1 cellular context compared by ENCODE assay signal in the genomic region with DNA sequence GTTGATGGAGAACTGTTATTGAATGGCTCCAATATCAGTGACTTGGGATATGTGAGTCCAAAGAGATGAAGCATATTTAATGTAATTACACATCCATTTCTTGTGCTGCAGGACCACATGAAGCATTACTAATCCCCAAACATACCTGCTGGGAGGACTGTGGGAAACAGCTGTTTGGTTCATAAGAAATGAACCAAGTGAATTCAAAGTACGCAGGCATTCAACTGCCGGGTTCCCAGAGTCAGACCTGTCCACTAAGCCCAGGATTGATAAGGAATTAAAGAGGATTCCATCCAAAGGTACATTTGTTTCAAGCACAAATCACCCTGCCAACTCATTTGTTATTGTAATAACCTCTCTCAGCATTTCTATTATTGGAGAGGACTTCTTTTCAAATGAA.
TF ChIP-seq lines count a peak whose summit lies in the region.

No MANE protein-coding gene starts in this region.

TF ChIP-seq in HepG2, 621 proteins besides CTCF, POLR2A, EP300 and RAD21 (continued from another document):
- TF ChIP-seq, protein P1, sequence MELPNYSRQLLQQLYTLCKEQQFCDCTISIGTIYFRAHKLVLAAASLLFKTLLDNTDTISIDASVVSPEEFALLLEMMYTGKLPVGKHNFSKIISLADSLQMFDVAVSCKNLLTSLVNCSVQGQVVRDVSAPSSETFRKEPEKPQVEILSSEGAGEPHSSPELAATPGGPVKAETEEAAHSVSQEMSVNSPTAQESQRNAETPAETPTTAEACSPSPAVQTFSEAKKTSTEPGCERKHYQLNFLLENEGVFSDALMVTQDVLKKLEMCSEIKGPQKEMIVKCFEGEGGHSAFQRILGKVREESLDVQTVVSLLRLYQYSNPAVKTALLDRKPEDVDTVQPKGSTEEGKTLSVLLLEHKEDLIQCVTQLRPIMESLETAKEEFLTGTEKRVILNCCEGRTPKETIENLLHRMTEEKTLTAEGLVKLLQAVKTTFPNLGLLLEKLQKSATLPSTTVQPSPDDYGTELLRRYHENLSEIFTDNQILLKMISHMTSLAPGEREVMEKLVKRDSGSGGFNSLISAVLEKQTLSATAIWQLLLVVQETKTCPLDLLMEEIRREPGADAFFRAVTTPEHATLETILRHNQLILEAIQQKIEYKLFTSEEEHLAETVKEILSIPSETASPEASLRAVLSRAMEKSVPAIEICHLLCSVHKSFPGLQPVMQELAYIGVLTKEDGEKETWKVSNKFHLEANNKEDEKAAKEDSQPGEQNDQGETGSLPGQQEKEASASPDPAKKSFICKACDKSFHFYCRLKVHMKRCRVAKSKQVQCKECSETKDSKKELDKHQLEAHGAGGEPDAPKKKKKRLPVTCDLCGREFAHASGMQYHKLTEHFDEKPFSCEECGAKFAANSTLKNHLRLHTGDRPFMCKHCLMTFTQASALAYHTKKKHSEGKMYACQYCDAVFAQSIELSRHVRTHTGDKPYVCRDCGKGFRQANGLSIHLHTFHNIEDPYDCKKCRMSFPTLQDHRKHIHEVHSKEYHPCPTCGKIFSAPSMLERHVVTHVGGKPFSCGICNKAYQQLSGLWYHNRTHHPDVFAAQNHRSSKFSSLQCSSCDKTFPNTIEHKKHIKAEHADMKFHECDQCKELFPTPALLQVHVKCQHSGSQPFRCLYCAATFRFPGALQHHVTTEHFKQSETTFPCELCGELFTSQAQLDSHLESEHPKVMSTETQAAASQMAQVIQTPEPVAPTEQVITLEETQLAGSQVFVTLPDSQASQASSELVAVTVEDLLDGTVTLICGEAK (IDR thresholded peaks at IDR 0.05) = no peak
- TF ChIP-seq, protein P1 (CRISPR knock-in tag; IDR thresholded peaks at IDR 0.05) = no peak
- TF ChIP-seq ZNF878 (CRISPR knock-in tag; IDR thresholded peaks at IDR 0.05) (no peak), MLLT10 (CRISPR knock-in tag; IDR thresholded peaks at IDR 0.05) (no peak), ZNF331 (CRISPR knock-in tag; IDR thresholded peaks at IDR 0.05) (no peak), ZNF138 (CRISPR knock-in tag; IDR thresholded peaks at IDR 0.05; ENCODE audit: low read depth) (no peak), LCORL (IDR thresholded peaks at IDR 0.05) (no peak), LCORL (CRISPR knock-in tag; IDR thresholded peaks at IDR 0.05) (no peak), ELF1 (CRISPR knock-in tag; IDR thresholded peaks at IDR 0.05) (no peak), NFIB (CRISPR knock-in tag; IDR thresholded peaks at IDR 0.05; ENCODE audit: borderline replicate concordance) (no peak), TMF1 (CRISPR knock-in tag; IDR thresholded peaks at IDR 0.05; ENCODE audit: low read depth) (no peak), EHMT2 (IDR thresholded peaks at IDR 0.05; ENCODE audit: borderline replicate concordance, low read depth, low read length) (no peak), RBAK (CRISPR knock-in tag; IDR thresholded peaks at IDR 0.05) (no peak), ESRRA (CRISPR knock-in tag; IDR thresholded peaks at IDR 0.05; ENCODE audit: low read depth) (no peak), TBX3 (IDR thresholded peaks at IDR 0.05; ENCODE audit: borderline replicate concordance) (no peak)
- TF ChIP-seq, protein P2, sequence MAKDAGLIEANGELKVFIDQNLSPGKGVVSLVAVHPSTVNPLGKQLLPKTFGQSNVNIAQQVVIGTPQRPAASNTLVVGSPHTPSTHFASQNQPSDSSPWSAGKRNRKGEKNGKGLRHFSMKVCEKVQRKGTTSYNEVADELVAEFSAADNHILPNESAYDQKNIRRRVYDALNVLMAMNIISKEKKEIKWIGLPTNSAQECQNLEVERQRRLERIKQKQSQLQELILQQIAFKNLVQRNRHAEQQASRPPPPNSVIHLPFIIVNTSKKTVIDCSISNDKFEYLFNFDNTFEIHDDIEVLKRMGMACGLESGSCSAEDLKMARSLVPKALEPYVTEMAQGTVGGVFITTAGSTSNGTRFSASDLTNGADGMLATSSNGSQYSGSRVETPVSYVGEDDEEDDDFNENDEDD (CRISPR knock-in tag; IDR thresholded peaks at IDR 0.05; ENCODE audit: borderline replicate concordance) = no peak
- TF ChIP-seq, protein P3, sequence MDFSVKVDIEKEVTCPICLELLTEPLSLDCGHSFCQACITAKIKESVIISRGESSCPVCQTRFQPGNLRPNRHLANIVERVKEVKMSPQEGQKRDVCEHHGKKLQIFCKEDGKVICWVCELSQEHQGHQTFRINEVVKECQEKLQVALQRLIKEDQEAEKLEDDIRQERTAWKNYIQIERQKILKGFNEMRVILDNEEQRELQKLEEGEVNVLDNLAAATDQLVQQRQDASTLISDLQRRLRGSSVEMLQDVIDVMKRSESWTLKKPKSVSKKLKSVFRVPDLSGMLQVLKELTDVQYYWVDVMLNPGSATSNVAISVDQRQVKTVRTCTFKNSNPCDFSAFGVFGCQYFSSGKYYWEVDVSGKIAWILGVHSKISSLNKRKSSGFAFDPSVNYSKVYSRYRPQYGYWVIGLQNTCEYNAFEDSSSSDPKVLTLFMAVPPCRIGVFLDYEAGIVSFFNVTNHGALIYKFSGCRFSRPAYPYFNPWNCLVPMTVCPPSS (IDR thresholded peaks at IDR 0.05) = no peak
- TF ChIP-seq, protein P4, sequence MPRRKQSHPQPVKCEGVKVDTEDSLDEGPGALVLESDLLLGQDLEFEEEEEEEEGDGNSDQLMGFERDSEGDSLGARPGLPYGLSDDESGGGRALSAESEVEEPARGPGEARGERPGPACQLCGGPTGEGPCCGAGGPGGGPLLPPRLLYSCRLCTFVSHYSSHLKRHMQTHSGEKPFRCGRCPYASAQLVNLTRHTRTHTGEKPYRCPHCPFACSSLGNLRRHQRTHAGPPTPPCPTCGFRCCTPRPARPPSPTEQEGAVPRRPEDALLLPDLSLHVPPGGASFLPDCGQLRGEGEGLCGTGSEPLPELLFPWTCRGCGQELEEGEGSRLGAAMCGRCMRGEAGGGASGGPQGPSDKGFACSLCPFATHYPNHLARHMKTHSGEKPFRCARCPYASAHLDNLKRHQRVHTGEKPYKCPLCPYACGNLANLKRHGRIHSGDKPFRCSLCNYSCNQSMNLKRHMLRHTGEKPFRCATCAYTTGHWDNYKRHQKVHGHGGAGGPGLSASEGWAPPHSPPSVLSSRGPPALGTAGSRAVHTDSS (CRISPR knock-in tag; conservative IDR thresholded peaks at IDR 0.05) = no peak
- TF ChIP-seq, protein P5, sequence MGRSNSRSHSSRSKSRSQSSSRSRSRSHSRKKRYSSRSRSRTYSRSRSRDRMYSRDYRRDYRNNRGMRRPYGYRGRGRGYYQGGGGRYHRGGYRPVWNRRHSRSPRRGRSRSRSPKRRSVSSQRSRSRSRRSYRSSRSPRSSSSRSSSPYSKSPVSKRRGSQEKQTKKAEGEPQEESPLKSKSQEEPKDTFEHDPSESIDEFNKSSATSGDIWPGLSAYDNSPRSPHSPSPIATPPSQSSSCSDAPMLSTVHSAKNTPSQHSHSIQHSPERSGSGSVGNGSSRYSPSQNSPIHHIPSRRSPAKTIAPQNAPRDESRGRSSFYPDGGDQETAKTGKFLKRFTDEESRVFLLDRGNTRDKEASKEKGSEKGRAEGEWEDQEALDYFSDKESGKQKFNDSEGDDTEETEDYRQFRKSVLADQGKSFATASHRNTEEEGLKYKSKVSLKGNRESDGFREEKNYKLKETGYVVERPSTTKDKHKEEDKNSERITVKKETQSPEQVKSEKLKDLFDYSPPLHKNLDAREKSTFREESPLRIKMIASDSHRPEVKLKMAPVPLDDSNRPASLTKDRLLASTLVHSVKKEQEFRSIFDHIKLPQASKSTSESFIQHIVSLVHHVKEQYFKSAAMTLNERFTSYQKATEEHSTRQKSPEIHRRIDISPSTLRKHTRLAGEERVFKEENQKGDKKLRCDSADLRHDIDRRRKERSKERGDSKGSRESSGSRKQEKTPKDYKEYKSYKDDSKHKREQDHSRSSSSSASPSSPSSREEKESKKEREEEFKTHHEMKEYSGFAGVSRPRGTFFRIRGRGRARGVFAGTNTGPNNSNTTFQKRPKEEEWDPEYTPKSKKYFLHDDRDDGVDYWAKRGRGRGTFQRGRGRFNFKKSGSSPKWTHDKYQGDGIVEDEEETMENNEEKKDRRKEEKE (IDR thresholded peaks at IDR 0.05) = no peak
- TF ChIP-seq, protein P6, sequence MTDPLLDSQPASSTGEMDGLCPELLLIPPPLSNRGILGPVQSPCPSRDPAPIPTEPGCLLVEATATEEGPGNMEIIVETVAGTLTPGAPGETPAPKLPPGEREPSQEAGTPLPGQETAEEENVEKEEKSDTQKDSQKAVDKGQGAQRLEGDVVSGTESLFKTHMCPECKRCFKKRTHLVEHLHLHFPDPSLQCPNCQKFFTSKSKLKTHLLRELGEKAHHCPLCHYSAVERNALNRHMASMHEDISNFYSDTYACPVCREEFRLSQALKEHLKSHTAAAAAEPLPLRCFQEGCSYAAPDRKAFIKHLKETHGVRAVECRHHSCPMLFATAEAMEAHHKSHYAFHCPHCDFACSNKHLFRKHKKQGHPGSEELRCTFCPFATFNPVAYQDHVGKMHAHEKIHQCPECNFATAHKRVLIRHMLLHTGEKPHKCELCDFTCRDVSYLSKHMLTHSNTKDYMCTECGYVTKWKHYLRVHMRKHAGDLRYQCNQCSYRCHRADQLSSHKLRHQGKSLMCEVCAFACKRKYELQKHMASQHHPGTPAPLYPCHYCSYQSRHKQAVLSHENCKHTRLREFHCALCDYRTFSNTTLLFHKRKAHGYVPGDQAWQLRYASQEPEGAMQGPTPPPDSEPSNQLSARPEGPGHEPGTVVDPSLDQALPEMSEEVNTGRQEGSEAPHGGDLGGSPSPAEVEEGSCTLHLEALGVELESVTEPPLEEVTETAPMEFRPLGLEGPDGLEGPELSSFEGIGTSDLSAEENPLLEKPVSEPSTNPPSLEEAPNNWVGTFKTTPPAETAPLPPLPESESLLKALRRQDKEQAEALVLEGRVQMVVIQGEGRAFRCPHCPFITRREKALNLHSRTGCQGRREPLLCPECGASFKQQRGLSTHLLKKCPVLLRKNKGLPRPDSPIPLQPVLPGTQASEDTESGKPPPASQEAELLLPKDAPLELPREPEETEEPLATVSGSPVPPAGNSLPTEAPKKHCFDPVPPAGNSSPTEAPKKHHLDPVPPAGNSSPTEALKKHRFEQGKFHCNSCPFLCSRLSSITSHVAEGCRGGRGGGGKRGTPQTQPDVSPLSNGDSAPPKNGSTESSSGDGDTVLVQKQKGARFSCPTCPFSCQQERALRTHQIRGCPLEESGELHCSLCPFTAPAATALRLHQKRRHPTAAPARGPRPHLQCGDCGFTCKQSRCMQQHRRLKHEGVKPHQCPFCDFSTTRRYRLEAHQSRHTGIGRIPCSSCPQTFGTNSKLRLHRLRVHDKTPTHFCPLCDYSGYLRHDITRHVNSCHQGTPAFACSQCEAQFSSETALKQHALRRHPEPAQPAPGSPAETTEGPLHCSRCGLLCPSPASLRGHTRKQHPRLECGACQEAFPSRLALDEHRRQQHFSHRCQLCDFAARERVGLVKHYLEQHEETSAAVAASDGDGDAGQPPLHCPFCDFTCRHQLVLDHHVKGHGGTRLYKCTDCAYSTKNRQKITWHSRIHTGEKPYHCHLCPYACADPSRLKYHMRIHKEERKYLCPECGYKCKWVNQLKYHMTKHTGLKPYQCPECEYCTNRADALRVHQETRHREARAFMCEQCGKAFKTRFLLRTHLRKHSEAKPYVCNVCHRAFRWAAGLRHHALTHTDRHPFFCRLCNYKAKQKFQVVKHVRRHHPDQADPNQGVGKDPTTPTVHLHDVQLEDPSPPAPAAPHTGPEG (CRISPR knock-in tag; IDR thresholded peaks at IDR 0.05) = no peak
